In genomic region chr7:152902870-152903860, GRCh38 we compare ENCODE assay signal across 19 cellular contexts.
"Had no signal": no experiment of that assay in that cellular context is flagged by ENCODE, and none has a peak within 500 bp of the region (broad histone marks: within the 10 kb centered on the region; RNA-seq: fewer than 3 reads in every experiment).

No MANE protein-coding gene starts in this region.

- ATAC-seq: left colon; left ventricle myocardium superior; naive thymus-derived CD4-positive, alpha-beta T cell; stimulated activated naive B cell treated with anti-CD40 and anti-IgM and Interleukin-4, amounts not matched to agents 10 μg/mL and 1 μg/mL and 100 μg/mL, for 72 hours had no signal

- H3K4me3 Mint-ChIP-seq: stimulated activated naive B cell treated with anti-CD40 and anti-IgM and Interleukin-4, amounts not matched to agents 10 μg/mL and 1 μg/mL and 100 μg/mL, for 72 hours had no signal

- H3K27ac Mint-ChIP-seq: stimulated activated naive B cell treated with anti-CD40 and anti-IgM and Interleukin-4, amounts not matched to agents 10 μg/mL and 1 μg/mL and 100 μg/mL, for 72 hours had no signal

- H3K4me1 Mint-ChIP-seq: stimulated activated naive B cell treated with anti-CD40 and anti-IgM and Interleukin-4, amounts not matched to agents 10 μg/mL and 1 μg/mL and 100 μg/mL, for 72 hours had no signal

- H3K27ac ChIP-seq: coronary artery, hepatocyte, parathyroid adenoma, sigmoid colon, skin epidermis, tibial artery had no signal

- H3K27me3 ChIP-seq: hepatocyte, sigmoid colon, suprapubic skin, tibial artery had no signal

- H3K36me3 Mint-ChIP-seq: stimulated activated naive B cell treated with anti-CD40 and anti-IgM and Interleukin-4, amounts not matched to agents 10 μg/mL and 1 μg/mL and 100 μg/mL, for 72 hours had no signal

- H3K9me3 ChIP-seq: sigmoid colon, suprapubic skin, tibial artery had no signal

- H3K9ac ChIP-seq: parathyroid adenoma had no signal

- H2AFZ ChIP-seq: hepatocyte, parathyroid adenoma had no signal

- H3K4me2 ChIP-seq: hepatocyte had no signal

- H3K4me3 ChIP-seq: coronary artery, hepatocyte, lung, sigmoid colon, skin epidermis, suprapubic skin, tibial artery had no signal

- H3K4me1 ChIP-seq: parathyroid adenoma, tibial artery had no signal

- H3K79me2 ChIP-seq: hepatocyte, parathyroid adenoma had no signal

- H3K9me3 Mint-ChIP-seq: stimulated activated naive B cell treated with anti-CD40 and anti-IgM and Interleukin-4, amounts not matched to agents 10 μg/mL and 1 μg/mL and 100 μg/mL, for 72 hours had no signal

- DNase-seq: central memory CD4-positive, alpha-beta T cell; effector CD8-positive, alpha-beta T cell; foreskin melanocyte; left colon; left ventricle myocardium superior; mesendoderm; naive thymus-derived CD4-positive, alpha-beta T cell; nucleus accumbens; sigmoid colon; stimulated activated CD4-positive, alpha-beta T cell treated with anti-CD3 and anti-CD28 coated beads, Interleukin-2, amount 100 ng/mL, for 24 hours; stimulated activated CD4-positive, alpha-beta T cell treated with anti-CD3 and anti-CD28 coated beads, Interleukin-4, amount 100 ng/mL, for 4 hours; stimulated activated naive B cell treated with anti-CD40 and anti-IgM and Interleukin-4, amounts not matched to agents 10 μg/mL and 1 μg/mL and 100 μg/mL, for 72 hours had no signal

- H3K27me3 Mint-ChIP-seq: naive thymus-derived CD4-positive, alpha-beta T cell had no signal

- H3K36me3 ChIP-seq: sigmoid colon, suprapubic skin, tibial artery had no signal
